ENCODE assay signal across 16 cellular contexts in genomic region chr22:23925020-23925606, GRCh38. TPM values are rescaled to one million over a fixed set of nuclear protein-coding genes. Genes with fewer than 3 reads are reported as not detected.
DNase-seq lines count a peak whose midpoint lies in the region; ATAC-seq, FAIRE-seq and TF ChIP-seq lines count a peak whose summit lies in the region.
"Had no signal": no experiment of that assay in that cellular context is flagged by ENCODE, and none has a peak within 500 bp of the region (broad histone marks: within the 10 kb centered on the region; RNA-seq: fewer than 3 reads in every experiment).

No MANE protein-coding gene starts in this region.

- no peak for ATAC-seq in K562
- ATAC-seq: PC-3 had no signal

- TF ChIP-seq CTCF in HEK293 (tag by site-specific recombination; IDR thresholded peaks at IDR 0.05) (no peak), K562 (IDR thresholded peaks at IDR 0.05 in 2 of 3, conservative IDR thresholded peaks at IDR 0.05 in 1 of 3; ENCODE audit: insufficient read depth in 2 of 3, low read depth in 1 of 3, low read length in 3 of 3) (no peak), type B pancreatic cell (conservative IDR thresholded peaks at IDR 0.05) (no peak), endodermal cell (conservative IDR thresholded peaks at IDR 0.05) (no peak)

- no peak for TF ChIP-seq POLR2A in K562 (conservative IDR thresholded peaks at IDR 0.05)

- H3K9me3 ChIP-seq in HEK293 (ENCODE audit: control insufficient read depth, insufficient read depth, low read depth, low read length), result no peaks in the 10 kb centered on the region
- H3K9me3 ChIP-seq in K562 (replicated peaks; ENCODE audit: control insufficient read depth, insufficient read depth, low read depth, low read length), result peaks cover 3% of the 10 kb centered on the region
- peaks cover 45% of the 10 kb centered on the region for H3K9me3 ChIP-seq in endodermal cell (ENCODE audit: control insufficient read depth, low read length)
- H3K9me3 ChIP-seq: BE2C had no signal

- H3K27me3 ChIP-seq in K562 (ENCODE audit: control insufficient read depth in 2 of 2, insufficient read depth in 2 of 2, low read length in 2 of 2) (no peaks in the 10 kb centered on the region), endodermal cell (ENCODE audit: control insufficient read depth, insufficient read depth, low read length, poor library complexity, severe bottlenecking) (no peaks in the 10 kb centered on the region)
- H3K27me3 ChIP-seq: BE2C, SJCRH30 had no signal

- H3K4me1 ChIP-seq in HEK293 (ENCODE audit: control insufficient read depth, insufficient read depth, low read length) (no peaks in the 10 kb centered on the region), K562 (replicated peaks in 1 of 2; ENCODE audit: control insufficient read depth in 2 of 2, insufficient read depth in 2 of 2, low read length in 2 of 2) (no peaks in the 10 kb centered on the region), endodermal cell (ENCODE audit: control insufficient read depth, insufficient read depth, low read length) (no peaks in the 10 kb centered on the region)
- H3K4me1 ChIP-seq: BE2C, SJCRH30 had no signal

- no peaks in the 10 kb centered on the region for H3K36me3 ChIP-seq in HEK293 (ENCODE audit: control insufficient read depth in 2 of 2, insufficient read depth in 1 of 2, low read length in 2 of 2)
- peaks cover 54% of the 10 kb centered on the region; the same call in 2 of the 3 replicates for H3K36me3 ChIP-seq in K562 (ENCODE audit: control insufficient read depth, insufficient read depth, low read length)
- peaks cover 35% of the 10 kb centered on the region for H3K36me3 ChIP-seq in endodermal cell (ENCODE audit: control insufficient read depth, insufficient read depth, low read length)
- H3K36me3 ChIP-seq: BE2C, SJCRH30 had no signal

- FAIRE-seq in K562 (lab: Jason Lieb, UNC), result no peak

- no peak for TF ChIP-seq EP300 in K562 (IDR thresholded peaks at IDR 0.05; ENCODE audit: low read length)

- no peaks in the 10 kb centered on the region for H3K9me1 ChIP-seq in K562 (ENCODE audit: control insufficient read depth, insufficient read depth, low read length)

- POLR2A ChIA-PET in HEK293 (lab: Yijun Ruan, JAX) (no interaction called here), K562 (lab: Yijun Ruan, JAX) (no interaction called here), HEK293T (lab: Yijun Ruan, JAX) (interaction anchor here (1.3 kb wide), 1 partner anchor 11 kb away, joined by 3 read pairs; no protein-coding TSS in a partner anchor)

- H3K27me3 Mint-ChIP-seq in type B pancreatic cell, result no peaks in the 10 kb centered on the region
- H3K27me3 Mint-ChIP-seq in endodermal cell (ENCODE audit: insufficient read depth), result no peaks in the 10 kb centered on the region
- H3K27me3 Mint-ChIP-seq: CD4-positive, alpha-beta T cell had no signal

- TF ChIP-seq RAD21 in K562 (CRISPR knock-in tag; conservative IDR thresholded peaks at IDR 0.05 in 1 of 2, IDR thresholded peaks at IDR 0.05 in 1 of 2), result no peak

- H3K36me3 Mint-ChIP-seq in type B pancreatic cell, result peaks cover 47% of the 10 kb centered on the region
- peaks cover 77% of the 10 kb centered on the region for H3K36me3 Mint-ChIP-seq in endodermal cell (ENCODE audit: low read depth)

- no peak overlapping the region for H2AFZ ChIP-seq in K562 (ENCODE audit: low read depth, low read length)

- in situ Hi-C loops in K562 (cut with MboI), result loop anchor here (5.0 kb wide), 1 partner anchor 42 kb away; the partner anchor contains the start of gene DDTL

- no TSS peak for BruUV-seq in K562 (replicated peaks; lab: Mats Ljungman, UMichigan)

- H3K27ac Mint-ChIP-seq in type B pancreatic cell (peak overlapping the region; percentile 49), endodermal cell (no peak overlapping the region)
- H3K27ac Mint-ChIP-seq: CD4-positive, alpha-beta T cell had no signal

- intact Hi-C loops in K562 (cut with micrococcal nuclease), result no loop called here

- H3K4me3 Mint-ChIP-seq in type B pancreatic cell, result no peak overlapping the region
- no peak overlapping the region for H3K4me3 Mint-ChIP-seq in endodermal cell
- H3K4me3 Mint-ChIP-seq: CD4-positive, alpha-beta T cell had no signal

- H3K4me3 ChIP-seq in HEK293 (ENCODE audit: low read depth, low read length) (no peak overlapping the region), K562 (no peak overlapping the region), endodermal cell (ENCODE audit: low read length) (no peak overlapping the region)
- H3K4me3 ChIP-seq: SJCRH30 had no signal

- H3K4me2 ChIP-seq in K562 (ENCODE audit: insufficient read depth, low read length), result no peak overlapping the region

- H3K9me3 Mint-ChIP-seq in type B pancreatic cell (no peaks in the 10 kb centered on the region), endodermal cell (peaks cover 21% of the 10 kb centered on the region)

- H4K20me1 ChIP-seq in K562 (replicated peaks; ENCODE audit: control insufficient read depth, insufficient read depth, low read length), result no peaks in the 10 kb centered on the region

- H3K27ac ChIP-seq in HEK293 (ENCODE audit: extremely low read depth, low read depth, low read length), result no peak overlapping the region
- no peak overlapping the region for H3K27ac ChIP-seq in K562 (ENCODE audit: extremely low read depth, low read depth, low read length)
- H3K27ac ChIP-seq in endodermal cell (ENCODE audit: low read depth, low read length), result no peak overlapping the region
- H3K27ac ChIP-seq: SJCRH30 had no signal

- H3K9ac ChIP-seq in K562 (ENCODE audit: insufficient read depth in 1 of 2, low read depth in 2 of 2, low read length in 2 of 2) (no peak overlapping the region), endodermal cell (ENCODE audit: extremely low read depth, low read length, poor library complexity, severe bottlenecking) (no peak overlapping the region)

- no peaks in the 10 kb centered on the region for H3K79me2 ChIP-seq in K562 (ENCODE audit: control insufficient read depth, insufficient read depth, low read length)

- no peaks in the 10 kb centered on the region for H3K4me1 Mint-ChIP-seq in type B pancreatic cell (ENCODE audit: unreplicated experiment)
- no peaks in the 10 kb centered on the region for H3K4me1 Mint-ChIP-seq in endodermal cell

- CTCF ChIA-PET in HEK293 (lab: Yijun Ruan, JAX) (interaction anchor here (0.7 kb wide), 1 partner anchor 16 kb away, joined by 3 read pairs; no protein-coding TSS in a partner anchor), K562 (lab: Yijun Ruan, JAX; ENCODE audit: low intra/inter-chr PET ratio) (no interaction called here), HEK293T (lab: Yijun Ruan, JAX) (no interaction called here)

- WGBS in K562 (ENCODE audit: insufficient coverage, low coverage, missing lambda C conversion rate), result 92% methylated on average over 4 of the region's 6 CpGs
- WGBS in endodermal cell (ENCODE audit: insufficient coverage in 1 of 2, insufficient read length in 1 of 2), 2 experiments, result 91 to 93% methylated on average over 4 to 5 of the region's 6 CpGs

- DNase-seq in K562 (ENCODE audit: extremely low read depth in 1 of 4, low spot score in 3 of 4) (peak in 2 of 4 experiments; percentile 0 to 1), type B pancreatic cell (ENCODE audit: extremely low spot score, unreplicated experiment) (no peak), endodermal cell (no peak), HEK293T (ENCODE audit: extremely low spot score) (no peak)
- DNase-seq: BE2C; CD4-positive, alpha-beta T cell; H7; IMR-90; NCI-H1417 treated with DMSO at 0.1 percent for 48 hours; NCI-H1930; NCI-H2171; NCI-H774; PC-3; SJCRH30 had no signal

RNA-seq across cellular contexts. Expression of gene MIF, which starts 30.9 kb away (rescaled TPM):
- 4.1 and 17.1 TPM in 2 replicates for total RNA-seq in K562 (2011; cell fraction: chromatin; rRNA removed; ENCODE audit: low replicate concordance)
- total RNA-seq in K562 (2011; cell fraction: nucleolus; rRNA removed), result 95.8 and 97.4 TPM in 2 replicates
- 23.6 and 36.7 TPM in 2 replicates for total RNA-seq in K562 (2011; cell fraction: nucleoplasm; rRNA removed)
- total RNA-seq in K562 (2014; rRNA removed) (440 and 672 TPM in 2 replicates), K562 (2014; rRNA removed; fragmentation: Illumina TruSeq; extraction: Trizol) (5.4 and 7.4 TPM in 2 replicates), K562 (2015; rRNA removed; fragmentation: Illumina TruSeq; extraction: Trizol) (253 and 254 TPM in 2 replicates), K562 (2021) (666 and 724 TPM in 2 replicates), type B pancreatic cell (ENCODE audit: low replicate concordance) (436 and 570 TPM in 2 replicates), endodermal cell (100 to 1,000 TPM; 722 to 753 TPM)
- polyA plus RNA-seq in K562 (2011; rRNA removed) (193 and 230 TPM in 2 replicates), K562 (2014; fragmentation: Illumina TruSeq; extraction: Trizol) (31.1 and 74.5 TPM in 2 replicates), K562 (2014; fragmentation: Nextera tagmentation; extraction: Ambion mirVana) (10 to 100 TPM; 23.0 to 67.2 TPM), K562 (2014; rRNA removed) (537 and 538 TPM in 2 replicates)
- polyA plus RNA-seq in K562 (2011; cell fraction: cytosol; rRNA removed), result 337 and 1,426 TPM in 2 replicates
- polyA plus RNA-seq in K562 (2011; cell fraction: nucleus; rRNA removed), result 207 and 222 TPM in 2 replicates
- polyA plus RNA-seq in K562 (2012), result 377 and 537 TPM in 2 replicates
- polyA minus RNA-seq in K562 (2011; rRNA and poly(A)+ RNA removed), result 8.4 and 13.6 TPM in 2 replicates
- 207 and 412 TPM in 2 replicates for polyA minus RNA-seq in K562 (2011; cell fraction: cytosol; rRNA and poly(A)+ RNA removed)
- 52.9 and 75.3 TPM in 2 replicates for polyA minus RNA-seq in K562 (2011; cell fraction: nucleus; rRNA and poly(A)+ RNA removed)
- 847 TPM for polyA plus RNA-seq in endodermal cell (2013, experiment 1 of 2)
- 826 TPM for polyA plus RNA-seq in endodermal cell (2013, experiment 2 of 2)

RNA-seq across cellular contexts. Expression of gene GSTT2B, which starts 35.9 kb away (rescaled TPM):
- not detected in 2 replicates for total RNA-seq in K562 (2011; cell fraction: chromatin; rRNA removed; ENCODE audit: low replicate concordance)
- 0.33 TPM in 1 of 2 replicates, not detected in the other for total RNA-seq in K562 (2011; cell fraction: nucleolus; rRNA removed)
- total RNA-seq in K562 (2011; cell fraction: nucleoplasm; rRNA removed), result not detected in 2 replicates
- not detected in 2 replicates for total RNA-seq in K562 (2014; rRNA removed)
- not detected in 2 replicates for total RNA-seq in K562 (2014; rRNA removed; fragmentation: Illumina TruSeq; extraction: Trizol)
- total RNA-seq in K562 (2015; rRNA removed; fragmentation: Illumina TruSeq; extraction: Trizol), result not detected in 2 replicates
- not detected in 2 replicates for total RNA-seq in K562 (2021)
- polyA plus RNA-seq in K562 (2011; rRNA removed), result not detected in 2 replicates
- polyA plus RNA-seq in K562 (2011; cell fraction: cytosol; rRNA removed), result not detected in 2 replicates
- polyA plus RNA-seq in K562 (2011; cell fraction: nucleus; rRNA removed), result 0.23 TPM in 1 of 2 replicates, not detected in the other
- not detected in 2 replicates for polyA plus RNA-seq in K562 (2012)
- not detected in 2 replicates for polyA plus RNA-seq in K562 (2014; fragmentation: Illumina TruSeq; extraction: Trizol)
- not detected for polyA plus RNA-seq in K562 (2014; fragmentation: Nextera tagmentation; extraction: Ambion mirVana)
- not detected in 2 replicates for polyA plus RNA-seq in K562 (2014; rRNA removed)
- polyA minus RNA-seq in K562 (2011; rRNA and poly(A)+ RNA removed), result not detected in 2 replicates
- 1.3 TPM in 1 of 2 replicates, not detected in the other for polyA minus RNA-seq in K562 (2011; cell fraction: cytosol; rRNA and poly(A)+ RNA removed)
- polyA minus RNA-seq in K562 (2011; cell fraction: nucleus; rRNA and poly(A)+ RNA removed), result not detected in 2 replicates
- 0.50 TPM in 1 of 2 replicates, not detected in the other for total RNA-seq in type B pancreatic cell (ENCODE audit: low replicate concordance)
- 1 to 10 TPM; 3.7 to 4.4 TPM for total RNA-seq in endodermal cell
- 8.2 TPM for polyA plus RNA-seq in endodermal cell (2013, experiment 1 of 2)
- polyA plus RNA-seq in endodermal cell (2013, experiment 2 of 2), result 5.1 TPM
- total RNA-seq: CD4-positive, alpha-beta T cell had no signal

RNA-seq across cellular contexts. Expression of gene DDTL, which starts 41.6 kb away (rescaled TPM):
- total RNA-seq in K562 (2011; cell fraction: chromatin; rRNA removed; ENCODE audit: low replicate concordance), result 0.21 and 0.46 TPM in 2 replicates
- 0.33 TPM in 1 of 2 replicates, not detected in the other for total RNA-seq in K562 (2011; cell fraction: nucleolus; rRNA removed)
- 0.37 TPM in 1 of 2 replicates, not detected in the other for total RNA-seq in K562 (2011; cell fraction: nucleoplasm; rRNA removed)
- total RNA-seq in K562 (2014; rRNA removed) (0.59 and 0.94 TPM in 2 replicates), K562 (2014; rRNA removed; fragmentation: Illumina TruSeq; extraction: Trizol) (not detected in 2 replicates), K562 (2015; rRNA removed; fragmentation: Illumina TruSeq; extraction: Trizol) (not detected in 2 replicates), K562 (2021) (not detected in 2 replicates), type B pancreatic cell (ENCODE audit: low replicate concordance) (not detected in 2 replicates), endodermal cell (1 to 10 TPM in 1 of 2 donors, not detected in 1; 1.2 TPM)
- polyA plus RNA-seq in K562 (2011; rRNA removed) (0.08 and 0.15 TPM in 2 replicates), K562 (2014; fragmentation: Illumina TruSeq; extraction: Trizol) (not detected in 2 replicates), K562 (2014; fragmentation: Nextera tagmentation; extraction: Ambion mirVana) (1 to 10 TPM in 1 of 2 experiments, under 1 TPM in 1; 0.87 to 1.7 TPM), K562 (2014; rRNA removed) (0.05 and 0.30 TPM in 2 replicates)
- polyA plus RNA-seq in K562 (2011; cell fraction: cytosol; rRNA removed), result not detected in 2 replicates
- 0.17 and 0.20 TPM in 2 replicates for polyA plus RNA-seq in K562 (2011; cell fraction: nucleus; rRNA removed)
- polyA plus RNA-seq in K562 (2012), result 5.1 and 6.3 TPM in 2 replicates
- not detected in 2 replicates for polyA minus RNA-seq in K562 (2011; rRNA and poly(A)+ RNA removed)
- polyA minus RNA-seq in K562 (2011; cell fraction: cytosol; rRNA and poly(A)+ RNA removed), result not detected in 2 replicates
- polyA minus RNA-seq in K562 (2011; cell fraction: nucleus; rRNA and poly(A)+ RNA removed), result not detected in 2 replicates
- 0.61 TPM for polyA plus RNA-seq in endodermal cell (2013, experiment 1 of 2)
- polyA plus RNA-seq in endodermal cell (2013, experiment 2 of 2), result 1.1 TPM

RNA-seq across cellular contexts. Expression of gene DDT, which starts 49.1 kb away (rescaled TPM):
- total RNA-seq in K562 (2011; cell fraction: chromatin; rRNA removed; ENCODE audit: low replicate concordance), result 42.1 and 59.0 TPM in 2 replicates
- 56.4 and 60.1 TPM in 2 replicates for total RNA-seq in K562 (2011; cell fraction: nucleolus; rRNA removed)
- total RNA-seq in K562 (2011; cell fraction: nucleoplasm; rRNA removed), result 58.1 and 60.2 TPM in 2 replicates
- total RNA-seq in K562 (2014; rRNA removed) (173 and 205 TPM in 2 replicates), K562 (2014; rRNA removed; fragmentation: Illumina TruSeq; extraction: Trizol) (63.2 and 65.8 TPM in 2 replicates), K562 (2015; rRNA removed; fragmentation: Illumina TruSeq; extraction: Trizol) (48.4 and 61.0 TPM in 2 replicates), K562 (2021) (127 and 136 TPM in 2 replicates), type B pancreatic cell (ENCODE audit: low replicate concordance) (104 and 131 TPM in 2 replicates), endodermal cell (100 to 1,000 TPM; 117 to 164 TPM)
- polyA plus RNA-seq in K562 (2011; rRNA removed) (159 and 170 TPM in 2 replicates), K562 (2014; fragmentation: Illumina TruSeq; extraction: Trizol) (24.0 and 45.8 TPM in 2 replicates), K562 (2014; fragmentation: Nextera tagmentation; extraction: Ambion mirVana) (10 to 100 TPM; 25.0 to 31.8 TPM), K562 (2014; rRNA removed) (209 and 281 TPM in 2 replicates)
- polyA plus RNA-seq in K562 (2011; cell fraction: cytosol; rRNA removed), result 165 and 353 TPM in 2 replicates
- polyA plus RNA-seq in K562 (2011; cell fraction: nucleus; rRNA removed), result 140 and 197 TPM in 2 replicates
- 120 and 196 TPM in 2 replicates for polyA plus RNA-seq in K562 (2012)
- 16.1 and 17.2 TPM in 2 replicates for polyA minus RNA-seq in K562 (2011; rRNA and poly(A)+ RNA removed)
- polyA minus RNA-seq in K562 (2011; cell fraction: cytosol; rRNA and poly(A)+ RNA removed), result 30.7 and 47.4 TPM in 2 replicates
- polyA minus RNA-seq in K562 (2011; cell fraction: nucleus; rRNA and poly(A)+ RNA removed), result 18.3 and 21.0 TPM in 2 replicates
- polyA plus RNA-seq in endodermal cell (2013, experiment 1 of 2), result 87.2 TPM
- 80.7 TPM for polyA plus RNA-seq in endodermal cell (2013, experiment 2 of 2)

RNA-seq across cellular contexts. Expression of gene GSTT2, which starts 54.8 kb away (rescaled TPM):
- total RNA-seq in K562 (2011; cell fraction: chromatin; rRNA removed; ENCODE audit: low replicate concordance), result not detected in 2 replicates
- not detected in 2 replicates for total RNA-seq in K562 (2011; cell fraction: nucleolus; rRNA removed)
- not detected in 2 replicates for total RNA-seq in K562 (2011; cell fraction: nucleoplasm; rRNA removed)
- total RNA-seq in K562 (2014; rRNA removed) (not detected in 2 replicates), K562 (2014; rRNA removed; fragmentation: Illumina TruSeq; extraction: Trizol) (not detected in 2 replicates), K562 (2015; rRNA removed; fragmentation: Illumina TruSeq; extraction: Trizol) (not detected in 2 replicates), K562 (2021) (not detected in 2 replicates), type B pancreatic cell (ENCODE audit: low replicate concordance) (1.3 TPM in 1 of 2 replicates, not detected in the other), endodermal cell (1 to 10 TPM in 1 of 2 donors, under 1 TPM in 1; 0.51 to 3.7 TPM)
- polyA plus RNA-seq in K562 (2011; rRNA removed) (not detected in 2 replicates), K562 (2014; fragmentation: Illumina TruSeq; extraction: Trizol) (not detected in 2 replicates), K562 (2014; fragmentation: Nextera tagmentation; extraction: Ambion mirVana) (not detected), K562 (2014; rRNA removed) (not detected in 2 replicates)
- polyA plus RNA-seq in K562 (2011; cell fraction: cytosol; rRNA removed), result not detected in 2 replicates
- not detected in 2 replicates for polyA plus RNA-seq in K562 (2011; cell fraction: nucleus; rRNA removed)
- polyA plus RNA-seq in K562 (2012), result not detected in 2 replicates
- not detected in 2 replicates for polyA minus RNA-seq in K562 (2011; rRNA and poly(A)+ RNA removed)
- not detected in 2 replicates for polyA minus RNA-seq in K562 (2011; cell fraction: cytosol; rRNA and poly(A)+ RNA removed)
- not detected in 2 replicates for polyA minus RNA-seq in K562 (2011; cell fraction: nucleus; rRNA and poly(A)+ RNA removed)
- 1.5 TPM for polyA plus RNA-seq in endodermal cell (2013, experiment 1 of 2)
- polyA plus RNA-seq in endodermal cell (2013, experiment 2 of 2), result 1.9 TPM
- total RNA-seq: CD4-positive, alpha-beta T cell; H7; NCI-H460; PC-3 had no signal

Comparison
In these comparisons a context has a peak if more than half of its experiments do, and no peak if none do; other contexts are left out.
1. Of the 44 proteins assayed by ChIP-seq in both K562 and HEK293: peak only in K562: none; only in HEK293: SETDB1; in both: TRIM28; in neither: 42.